In the genomic region with DNA sequence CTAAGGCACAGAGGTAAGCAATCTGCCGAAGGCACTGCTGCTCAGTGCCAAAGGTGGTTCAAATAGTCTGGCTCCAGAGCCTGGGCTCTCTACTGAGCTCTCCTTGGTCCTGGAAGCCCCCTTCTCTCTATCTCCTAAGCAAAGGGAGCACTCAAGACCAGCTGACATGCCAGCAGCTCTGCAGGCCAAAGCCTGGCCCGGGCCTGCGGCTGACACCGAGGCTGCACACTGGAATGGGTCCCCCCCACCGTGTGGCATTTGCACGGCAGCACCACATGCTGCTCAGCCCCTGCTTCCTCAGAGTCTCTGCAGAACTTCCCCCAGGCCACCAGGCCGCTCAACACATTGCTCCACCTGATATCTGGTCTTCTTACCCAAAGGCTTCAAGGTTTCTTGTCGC, we compare ENCODE assay signal across 9 cellular contexts. TPM values are rescaled to one million over a fixed set of nuclear protein-coding genes. Genes with fewer than 3 reads are reported as not detected.
DNase-seq lines count a peak whose midpoint lies in the region; ATAC-seq and TF ChIP-seq lines count a peak whose summit lies in the region.
"Had no signal": no experiment of that assay in that cellular context is flagged by ENCODE, and none has a peak within 500 bp of the region (broad histone marks: within the 10 kb centered on the region; RNA-seq: fewer than 3 reads in every experiment).

No MANE protein-coding gene starts in this region.

- H3K4me1 Mint-ChIP-seq in IgD-negative memory B cell: peaks cover 11 to 18% (median 13%) of the 10 kb centered on the region in 3 donors
- H3K4me1 Mint-ChIP-seq in dendritic cell treated with granulocyte-macrophage colony-stimulating factor and Interleukin-4, amounts not matched to agents 40 ng/mL and 50 ng/mL, for 4 days (ENCODE audit: low read depth): peaks cover 53% of the 10 kb centered on the region

- H3K9me3 ChIP-seq in psoas muscle: no peaks in the 10 kb centered on the region

- peak; percentile 20 for DNase-seq in GF-D8 (lab: John Stamatoyannopoulos, UW)
- DNase-seq in psoas muscle: no peak
- no peak for DNase-seq in occipital lobe (lab: John Stamatoyannopoulos, UW)
- DNase-seq in NCI-H2081 (lab: John Stamatoyannopoulos, UW): no peak
- DNase-seq in T1000 (lab: John Stamatoyannopoulos, UW): no peak

- no peaks in the 10 kb centered on the region for H3K27me3 ChIP-seq in psoas muscle (ENCODE audit: insufficient read depth in 3 of 3, low read length in 2 of 3)

- peaks cover 12% of the 10 kb centered on the region for H3K4me1 ChIP-seq in psoas muscle

- H3K4me3 Mint-ChIP-seq in IgD-negative memory B cell: no peak overlapping the region
- H3K4me3 Mint-ChIP-seq in dendritic cell treated with granulocyte-macrophage colony-stimulating factor and Interleukin-4, amounts not matched to agents 40 ng/mL and 50 ng/mL, for 4 days: peak overlapping the region; percentile 34
- H3K4me3 Mint-ChIP-seq: activated T-helper 1 cell treated with anti-CD3 and anti-CD28 coated beads, Interleukin-12 subunit alpha, Interleukin-12 subunit beta, Interleukin-2, Interleukin-4 antibody, amounts not matched to agents 30 ng/mL and 10 ng/mL and 1 ng/mL, durations not matched to agents 14 hours and 24 hours and 36 hours had no signal

- TF ChIP-seq CTCF in psoas muscle (IDR thresholded peaks at IDR 0.05): no peak

- peak overlapping the region; percentile 7 to 88 (median 71) for H3K27ac Mint-ChIP-seq in IgD-negative memory B cell
- peak overlapping the region; percentile 82 for H3K27ac Mint-ChIP-seq in dendritic cell treated with granulocyte-macrophage colony-stimulating factor and Interleukin-4, amounts not matched to agents 40 ng/mL and 50 ng/mL, for 4 days

- intact Hi-C loops in dendritic cell treated with granulocyte-macrophage colony-stimulating factor and Interleukin-4, amounts not matched to agents 40 ng/mL and 50 ng/mL, for 4 days (cut with micrococcal nuclease): loop anchor here (1.0 to 5.0 kb wide), 4 partner anchors 60 to 370 kb away; partner anchors contain the start of genes GOLPH3 and MTMR12
- intact Hi-C loops in psoas muscle (cut with DNase I): loop anchor here (1.0 to 10.0 kb wide), 3 partner anchors 97 to 383 kb away; no protein-coding TSS in a partner anchor

- 24 to 64% (median 32%) methylated on average over 8 of the region's 8 CpGs for WGBS in psoas muscle, 3 donors

- no peak overlapping the region for H3K27ac ChIP-seq in psoas muscle

- no peak overlapping the region for H3K4me3 ChIP-seq in psoas muscle

- peaks cover 15% of the 10 kb centered on the region for H3K36me3 Mint-ChIP-seq in IgD-negative memory B cell
- H3K36me3 Mint-ChIP-seq in dendritic cell treated with granulocyte-macrophage colony-stimulating factor and Interleukin-4, amounts not matched to agents 40 ng/mL and 50 ng/mL, for 4 days (ENCODE audit: low read depth): peaks cover 65% of the 10 kb centered on the region

- H3K36me3 ChIP-seq in psoas muscle (ENCODE audit: insufficient read depth in 1 of 2, low read depth in 1 of 2): peaks cover 0 to 53% of the 10 kb centered on the region in 2 donors

- H3K9me3 Mint-ChIP-seq in IgD-negative memory B cell: no peaks in the 10 kb centered on the region
- no peaks in the 10 kb centered on the region for H3K9me3 Mint-ChIP-seq in dendritic cell treated with granulocyte-macrophage colony-stimulating factor and Interleukin-4, amounts not matched to agents 40 ng/mL and 50 ng/mL, for 4 days
- H3K9me3 Mint-ChIP-seq: activated T-helper 1 cell treated with anti-CD3 and anti-CD28 coated beads, Interleukin-12 subunit alpha, Interleukin-12 subunit beta, Interleukin-2, Interleukin-4 antibody, amounts not matched to agents 30 ng/mL and 10 ng/mL and 1 ng/mL, durations not matched to agents 14 hours and 24 hours and 36 hours had no signal

- no peaks in the 10 kb centered on the region for H3K27me3 Mint-ChIP-seq in IgD-negative memory B cell
- no peaks in the 10 kb centered on the region for H3K27me3 Mint-ChIP-seq in dendritic cell treated with granulocyte-macrophage colony-stimulating factor and Interleukin-4, amounts not matched to agents 40 ng/mL and 50 ng/mL, for 4 days

- ATAC-seq in psoas muscle (peak; percentile 9 to 31 (median 20)), GM19328 (IDR thresholded peaks at IDR 0.05; ENCODE audit: unreplicated experiment) (no peak)

RNA-seq across cellular contexts. Expression of gene GOLPH3, which starts 57.8 kb away (rescaled TPM):
- polyA plus RNA-seq in IgD-negative memory B cell (99.2 TPM), psoas muscle (10 to 100 TPM; 25.4 to 36.8 (median 31.0) TPM)
- total RNA-seq in psoas muscle (10 to 100 TPM; 23.0 to 55.3 (median 35.0) TPM), occipital lobe (69.7 TPM)
